ENCODE assay signal across 15 cellular contexts in genomic region chr5:43769576-43770352, GRCh38.
DNase-seq lines count a peak whose midpoint lies in the region; ATAC-seq and TF ChIP-seq lines count a peak whose summit lies in the region.
"Had no signal": no experiment of that assay in that cellular context is flagged by ENCODE, and none has a peak within 500 bp of the region (broad histone marks: within the 10 kb centered on the region; RNA-seq: fewer than 3 reads in every experiment).

No MANE protein-coding gene starts in this region.

- H3K4me3 Mint-ChIP-seq in activated CD8-positive, alpha-beta T cell treated with anti-CD3 and anti-CD28 coated beads for 36 hours: no peak overlapping the region
- H3K4me3 Mint-ChIP-seq: activated CD4-positive, alpha-beta memory T cell treated with anti-CD3 and anti-CD28 coated beads for 36 hours; nephron progenitor cell; stimulated activated naive CD8-positive, alpha-beta T cell treated with anti-CD3 and anti-CD28 coated beads, Interleukin-15, Interleukin-2, amounts not matched to agents 100 ng/mL and 50 ng/mL, for 24 hours had no signal

- no peak overlapping the region for H3K4ac ChIP-seq in neuronal stem cell (ENCODE audit: low read length)

- DNase-seq in AG04449 (ENCODE audit: low read depth, low spot score) (peak; percentile 59), SK-N-MC (ENCODE audit: low read depth, low spot score) (no peak), fibroblast of the aortic adventitia (ENCODE audit: low read depth) (peak; percentile 100), neuronal stem cell (ENCODE audit: low spot score) (no peak), smooth muscle cell (lab: John Stamatoyannopoulos, UW; ENCODE audit: unreplicated experiment) (no peak), DMS79 (lab: John Stamatoyannopoulos, UW) (no peak)
- no peak for DNase-seq in activated CD8-positive, alpha-beta T cell treated with anti-CD3 and anti-CD28 coated beads for 36 hours
- DNase-seq: ACHN; activated CD4-positive, alpha-beta memory T cell treated with anti-CD3 and anti-CD28 coated beads for 36 hours; activated naive CD4-positive, alpha-beta T cell treated with anti-CD3 and anti-CD28 coated beads, Interleukin-2, amount 50 U/mL, for 16 hours; effector CD4-positive, alpha-beta T cell; NCI-H1694; nephron progenitor cell had no signal

- no peak overlapping the region for H3K23ac ChIP-seq in neuronal stem cell (ENCODE audit: low read depth, low read length, poor library complexity)

- H3K79me1 ChIP-seq in neuronal stem cell (ENCODE audit: low read depth, low read length): no peaks in the 10 kb centered on the region

- H3K36me3 ChIP-seq in SK-N-MC (ENCODE audit: insufficient read depth, low read length) (no peaks in the 10 kb centered on the region), neuronal stem cell (replicated peaks in 1 of 2; ENCODE audit: control insufficient read depth in 2 of 2, insufficient read depth in 2 of 2, low read length in 2 of 2) (no peaks in the 10 kb centered on the region), smooth muscle cell (ENCODE audit: low read depth) (no peaks in the 10 kb centered on the region)

- no peaks in the 10 kb centered on the region for H3K27me3 ChIP-seq in neuronal stem cell (ENCODE audit: control insufficient read depth in 3 of 3, insufficient read depth in 3 of 3, low read depth in 1 of 3, low read length in 3 of 3)
- H3K27me3 ChIP-seq in smooth muscle cell (ENCODE audit: low read depth): no peaks in the 10 kb centered on the region

- H3K4me1 ChIP-seq in neuronal stem cell (ENCODE audit: control insufficient read depth in 2 of 2, insufficient read depth in 1 of 2, low read depth in 1 of 2, low read length in 2 of 2): peaks cover 2 to 14% of the 10 kb centered on the region in 2 donors
- H3K4me1 ChIP-seq in smooth muscle cell (ENCODE audit: low read depth): peaks cover 15% of the 10 kb centered on the region

- H2BK15ac ChIP-seq in neuronal stem cell (ENCODE audit: low read length): no peak overlapping the region

- H2BK120ac ChIP-seq in neuronal stem cell (ENCODE audit: low read depth, low read length): no peak overlapping the region

- H3F3A ChIP-seq in smooth muscle cell (ENCODE audit: low read depth): peaks cover 4% of the 10 kb centered on the region

- POLR2A ChIA-PET in AG04449 (lab: Yijun Ruan, JAX): no interaction called here
- POLR2A ChIA-PET in activated CD8-positive, alpha-beta T cell treated with anti-CD3 and anti-CD28 coated beads for 36 hours (lab: Charles Lee): no interaction called here

- no peak for ATAC-seq in HG03521 (IDR thresholded peaks at IDR 0.05; ENCODE audit: unreplicated experiment)
- ATAC-seq in activated CD8-positive, alpha-beta T cell treated with anti-CD3 and anti-CD28 coated beads for 36 hours: no peak

- H3K4me2 ChIP-seq in neuronal stem cell (ENCODE audit: insufficient read depth, low read length, poor library complexity, severe bottlenecking): no peak overlapping the region
- no peak overlapping the region for H3K4me2 ChIP-seq in smooth muscle cell

- intact Hi-C loops in activated CD8-positive, alpha-beta T cell treated with anti-CD3 and anti-CD28 coated beads for 36 hours (cut with micrococcal nuclease): no loop called here

- H3K36me3 Mint-ChIP-seq in activated CD8-positive, alpha-beta T cell treated with anti-CD3 and anti-CD28 coated beads for 36 hours (ENCODE audit: low read depth): no peaks in the 10 kb centered on the region
- H3K36me3 Mint-ChIP-seq: activated CD4-positive, alpha-beta memory T cell treated with anti-CD3 and anti-CD28 coated beads for 36 hours had no signal

- no peak overlapping the region for H3K18ac ChIP-seq in neuronal stem cell (ENCODE audit: low read length)

- H3K4me1 Mint-ChIP-seq in activated CD8-positive, alpha-beta T cell treated with anti-CD3 and anti-CD28 coated beads for 36 hours (ENCODE audit: low read depth): peaks cover 11% of the 10 kb centered on the region
- H3K4me1 Mint-ChIP-seq: nephron progenitor cell had no signal

- H3K27ac ChIP-seq in SK-N-MC: peak overlapping the region; percentile 65
- no peak overlapping the region for H3K27ac ChIP-seq in neuronal stem cell (replicated peaks; ENCODE audit: low read length)
- no peak overlapping the region for H3K27ac ChIP-seq in smooth muscle cell (ENCODE audit: low read depth)

- H3K14ac ChIP-seq in neuronal stem cell (ENCODE audit: low read length): no peak overlapping the region

- TF ChIP-seq CTCF in AG04449 (IDR thresholded peaks at IDR 0.05; ENCODE audit: insufficient read depth, low read length, missing control alignments) (no peak), fibroblast of the aortic adventitia (IDR thresholded peaks at IDR 0.05; ENCODE audit: insufficient read depth, low read length) (no peak), smooth muscle cell (IDR thresholded peaks at IDR 0.05; ENCODE audit: borderline replicate concordance, insufficient read depth, poor library complexity, severe bottlenecking) (no peak)
- TF ChIP-seq CTCF in activated CD8-positive, alpha-beta T cell treated with anti-CD3 and anti-CD28 coated beads for 36 hours (IDR thresholded peaks at IDR 0.05): no peak

- no peaks in the 10 kb centered on the region for H3K79me2 ChIP-seq in smooth muscle cell (ENCODE audit: low read depth)

- no peaks in the 10 kb centered on the region for H3K9me3 Mint-ChIP-seq in activated CD8-positive, alpha-beta T cell treated with anti-CD3 and anti-CD28 coated beads for 36 hours
- H3K9me3 Mint-ChIP-seq: activated CD4-positive, alpha-beta memory T cell treated with anti-CD3 and anti-CD28 coated beads for 36 hours; nephron progenitor cell; stimulated activated naive CD8-positive, alpha-beta T cell treated with anti-CD3 and anti-CD28 coated beads, Interleukin-15, Interleukin-2, amounts not matched to agents 100 ng/mL and 50 ng/mL, for 24 hours had no signal

- H2AK5ac ChIP-seq in neuronal stem cell (ENCODE audit: low read depth, low read length): no peak overlapping the region

- no peaks in the 10 kb centered on the region for H3K9me3 ChIP-seq in SK-N-MC (ENCODE audit: low read depth, low read length)
- no peaks in the 10 kb centered on the region for H3K9me3 ChIP-seq in neuronal stem cell (replicated peaks in 1 of 2; ENCODE audit: control insufficient read depth in 2 of 2, insufficient read depth in 1 of 2, low read depth in 1 of 2, low read length in 2 of 2)
- no peaks in the 10 kb centered on the region for H3K9me3 ChIP-seq in smooth muscle cell (replicated peaks; ENCODE audit: low read depth)

- H3K4me3 ChIP-seq in AG04449 (ENCODE audit: low read depth, low read length): no peak overlapping the region
- no peak overlapping the region for H3K4me3 ChIP-seq in SK-N-MC
- H3K4me3 ChIP-seq in fibroblast of the aortic adventitia (ENCODE audit: low read depth, low read length): no peak overlapping the region
- H3K4me3 ChIP-seq in neuronal stem cell (ENCODE audit: low read length in 2 of 2): no peak overlapping the region
- no peak overlapping the region for H3K4me3 ChIP-seq in smooth muscle cell

- H2AFZ ChIP-seq in neuronal stem cell (ENCODE audit: low read length): peak overlapping the region; percentile 13
- no peak overlapping the region for H2AFZ ChIP-seq in smooth muscle cell (ENCODE audit: low read depth)

- no peaks in the 10 kb centered on the region for H4K20me1 ChIP-seq in smooth muscle cell (ENCODE audit: low read depth)

- H4K8ac ChIP-seq in neuronal stem cell (ENCODE audit: low read depth, low read length): no peak overlapping the region

- H3K27me3 Mint-ChIP-seq in activated CD8-positive, alpha-beta T cell treated with anti-CD3 and anti-CD28 coated beads for 36 hours: peaks cover 7% of the 10 kb centered on the region
- H3K27me3 Mint-ChIP-seq: stimulated activated naive CD8-positive, alpha-beta T cell treated with anti-CD3 and anti-CD28 coated beads, Interleukin-15, Interleukin-2, amounts not matched to agents 100 ng/mL and 50 ng/mL, for 24 hours had no signal

- CTCF ChIA-PET in AG04449 (lab: Yijun Ruan, JAX): interaction anchor here (1.4 kb wide), 1 partner anchor 42 kb away, joined by 3 read pairs; no protein-coding TSS in a partner anchor
- CTCF ChIA-PET in activated CD8-positive, alpha-beta T cell treated with anti-CD3 and anti-CD28 coated beads for 36 hours (lab: Charles Lee): no interaction called here

- no peak overlapping the region for H2BK5ac ChIP-seq in neuronal stem cell (ENCODE audit: low read length)

- no peak overlapping the region for H2BK12ac ChIP-seq in neuronal stem cell (ENCODE audit: low read length)

- H4K91ac ChIP-seq in neuronal stem cell (ENCODE audit: low read depth, low read length, poor library complexity): no peak overlapping the region

- no peak overlapping the region for H3K27ac Mint-ChIP-seq in activated CD8-positive, alpha-beta T cell treated with anti-CD3 and anti-CD28 coated beads for 36 hours
- H3K27ac Mint-ChIP-seq: activated CD4-positive, alpha-beta memory T cell treated with anti-CD3 and anti-CD28 coated beads for 36 hours; nephron progenitor cell; stimulated activated naive CD8-positive, alpha-beta T cell treated with anti-CD3 and anti-CD28 coated beads, Interleukin-15, Interleukin-2, amounts not matched to agents 100 ng/mL and 50 ng/mL, for 24 hours had no signal

- WGBS in neuronal stem cell (ENCODE audit: extremely low coverage in 2 of 2, insufficient read length in 2 of 2, insufficient replicate concordance in 1 of 2), 2 donors: no CpG with 5 or more reads among the region's 7 CpGs
- WGBS in smooth muscle cell (ENCODE audit: low lambda C conversion rate): 93% methylated on average over 7 of the region's 7 CpGs

- H3K9ac ChIP-seq in SK-N-MC (ENCODE audit: insufficient read length): no peak overlapping the region
- no peak overlapping the region for H3K9ac ChIP-seq in neuronal stem cell (ENCODE audit: low read depth, low read length, poor library complexity)
- no peak overlapping the region for H3K9ac ChIP-seq in smooth muscle cell (ENCODE audit: low read depth)

Comparison
In these comparisons a context has a peak if more than half of its experiments do, and no peak if none do; other contexts are left out.
1. DNase-seq: peak in AG04449 (single experiment) and fibroblast of the aortic adventitia (single experiment); none in SK-N-MC (single experiment), neuronal stem cell (single experiment), smooth muscle cell (single experiment), DMS79 (single experiment) and activated CD8-positive, alpha-beta T cell treated with anti-CD3 and anti-CD28 coated beads for 36 hours (single experiment).